In the genomic region with DNA sequence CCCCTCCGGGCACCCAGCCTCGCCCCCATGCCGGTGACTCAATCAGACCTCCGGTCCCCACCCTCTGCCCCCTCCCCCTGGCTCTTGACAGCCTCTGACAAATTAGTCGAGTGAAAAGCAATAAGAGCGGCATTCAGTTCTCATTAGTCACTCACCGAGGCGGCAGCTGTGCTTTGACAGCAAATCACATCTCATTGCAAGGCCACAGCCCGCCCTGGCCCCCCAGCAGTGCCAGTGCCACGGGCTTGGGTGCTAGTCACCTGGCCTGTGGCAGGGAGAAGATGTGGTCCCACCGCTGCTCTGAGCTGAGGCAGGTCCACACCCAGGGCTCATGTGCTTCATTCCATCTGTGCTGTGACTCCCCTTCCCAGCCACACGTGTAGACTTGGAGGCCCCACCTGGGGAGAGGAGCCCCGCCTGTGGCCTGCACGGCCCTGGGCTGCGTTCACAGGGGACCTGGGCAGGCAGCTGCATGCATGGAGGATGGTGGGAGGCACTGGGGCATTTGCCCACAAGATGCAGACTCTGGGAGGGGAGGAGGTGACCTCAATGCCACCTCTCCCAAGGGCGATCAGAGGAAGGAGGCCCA, we compare ENCODE assay signal across 16 cellular contexts. TPM values are rescaled to one million over a fixed set of nuclear protein-coding genes. Genes with fewer than 3 reads are reported as not detected.
A peak's percentile ranks its signal among the peaks of the same experiment; 100 is the strongest.
DNase-seq lines count a peak whose midpoint lies in the region; ATAC-seq and TF ChIP-seq lines count a peak whose summit lies in the region.
"Had no signal": no experiment of that assay in that cellular context is flagged by ENCODE, and none has a peak within 500 bp of the region (broad histone marks: within the 10 kb centered on the region; RNA-seq: fewer than 3 reads in every experiment).

No MANE protein-coding gene starts in this region.

- no peak overlapping the region for H2BK12ac ChIP-seq in mesenchymal stem cell (ENCODE audit: low read length in 2 of 2)

- no peak overlapping the region for H2BK5ac ChIP-seq in mesenchymal stem cell (ENCODE audit: low read depth, low read length, poor library complexity, severe bottlenecking)

- no peak overlapping the region for H2BK15ac ChIP-seq in mesenchymal stem cell (ENCODE audit: low read depth, poor library complexity, severe bottlenecking)

- 26 to 27% methylated on average over 11 to 16 of the region's 16 CpGs for WGBS in body of pancreas, 2 donors
- 29% methylated on average over 15 of the region's 16 CpGs for WGBS in mesenchymal stem cell

- peaks cover 3% of the 10 kb centered on the region for H3K9me3 Mint-ChIP-seq in activated naive CD4-positive, alpha-beta T cell treated with anti-CD3 and anti-CD28 coated beads, Interleukin-2, amount 10 ng/mL, durations not matched to agents 7 days and 5 days
- no peaks in the 10 kb centered on the region for H3K9me3 Mint-ChIP-seq in CD8-positive, alpha-beta T cell
- H3K9me3 Mint-ChIP-seq: stimulated activated naive CD8-positive, alpha-beta T cell treated with anti-CD3 and anti-CD28 coated beads, Interleukin-15, amount 100 ng/mL, for 72 hours had no signal

- DNase-seq in AG20443 (ENCODE audit: low spot score) = peak; percentile 59
- DNase-seq in HT1080 (ENCODE audit: low read depth) = peak; percentile 82
- DNase-seq in body of pancreas = peak in 3 of 4 donors; percentile 49 to 55 (median 50)
- DNase-seq in mesenchymal stem cell = peak; percentile 41
- no peak for DNase-seq in central memory CD4-positive, alpha-beta T cell
- no peak for DNase-seq in SK-N-DZ (ENCODE audit: low spot score)
- DNase-seq in activated naive CD4-positive, alpha-beta T cell treated with anti-CD3 and anti-CD28 coated beads, Interleukin-2, amount 10 ng/mL, durations not matched to agents 7 days and 5 days = no peak
- no peak for DNase-seq in CD8-positive, alpha-beta T cell
- DNase-seq: aorta; NCI-H1694; stimulated activated naive CD8-positive, alpha-beta T cell treated with anti-CD3 and anti-CD28 coated beads, Interleukin-15, amount 100 ng/mL, for 72 hours; T-helper 9 cell had no signal

- POLR2A ChIA-PET in CD8-positive, alpha-beta T cell (lab: Charles Lee) = no interaction called here

- H3K27ac ChIP-seq in body of pancreas (no peak overlapping the region), mesenchymal stem cell (ENCODE audit: low read length, poor library complexity, severe bottlenecking) (no peak overlapping the region)
- no peak overlapping the region for H3K27ac ChIP-seq in CD8-positive, alpha-beta T cell (ENCODE audit: low read depth, low read length)
- H3K27ac ChIP-seq: neutrophil had no signal

- peak; percentile 26 for ATAC-seq in body of pancreas
- no peak for ATAC-seq in CD8-positive, alpha-beta T cell
- ATAC-seq: stimulated activated naive CD8-positive, alpha-beta T cell treated with anti-CD3 and anti-CD28 coated beads, Interleukin-15, amount 100 ng/mL, for 72 hours had no signal

- no peak overlapping the region for H3K14ac ChIP-seq in mesenchymal stem cell (ENCODE audit: low read length in 2 of 2)

- H2BK120ac ChIP-seq in mesenchymal stem cell (ENCODE audit: low read depth, low read length) = no peak overlapping the region

- no peak overlapping the region for H3K4ac ChIP-seq in mesenchymal stem cell (ENCODE audit: low read depth in 1 of 2, low read length in 2 of 2)

- H3K23ac ChIP-seq in mesenchymal stem cell (ENCODE audit: low read length in 2 of 2) = no peak overlapping the region

- no peaks in the 10 kb centered on the region for H3K9me3 ChIP-seq in body of pancreas
- no peaks in the 10 kb centered on the region for H3K9me3 ChIP-seq in mesenchymal stem cell (ENCODE audit: control insufficient read depth, low read length)
- no peaks in the 10 kb centered on the region for H3K9me3 ChIP-seq in CD8-positive, alpha-beta T cell (ENCODE audit: low read length)
- H3K9me3 ChIP-seq: HAP-1, neutrophil had no signal

- H3K18ac ChIP-seq in mesenchymal stem cell (ENCODE audit: low read depth in 1 of 2, low read length in 2 of 2) = no peak overlapping the region

- no peak overlapping the region for H3K9ac ChIP-seq in mesenchymal stem cell (ENCODE audit: low read length)

- TF ChIP-seq POLR2A in body of pancreas (IDR thresholded peaks at IDR 0.05) = no peak

- peaks cover 16% of the 10 kb centered on the region for H3K4me1 ChIP-seq in body of pancreas
- peaks cover 46% of the 10 kb centered on the region for H3K4me1 ChIP-seq in mesenchymal stem cell (ENCODE audit: control insufficient read depth, insufficient read depth, low read depth, low read length)
- no peaks in the 10 kb centered on the region for H3K4me1 ChIP-seq in CD8-positive, alpha-beta T cell (ENCODE audit: insufficient read depth, low read length)
- H3K4me1 ChIP-seq: HAP-1 had no signal

- CTCF ChIA-PET in activated naive CD4-positive, alpha-beta T cell treated with anti-CD3 and anti-CD28 coated beads, Interleukin-2, amount 10 ng/mL, durations not matched to agents 7 days and 5 days (lab: Charles Lee) = no interaction called here
- CTCF ChIA-PET in CD8-positive, alpha-beta T cell (lab: Charles Lee) = no interaction called here

- H3K79me1 ChIP-seq in mesenchymal stem cell (replicated peaks; ENCODE audit: low read length, poor library complexity, severe bottlenecking) = no peaks in the 10 kb centered on the region

- no peaks in the 10 kb centered on the region for H3K36me3 ChIP-seq in body of pancreas (replicated peaks in 1 of 2; ENCODE audit: insufficient read depth in 1 of 2, low read depth in 2 of 2)
- no peaks in the 10 kb centered on the region for H3K36me3 ChIP-seq in mesenchymal stem cell (ENCODE audit: control insufficient read depth in 1 of 2, insufficient read depth in 2 of 2, low read depth in 1 of 2, low read length in 2 of 2)
- no peaks in the 10 kb centered on the region for H3K36me3 ChIP-seq in CD8-positive, alpha-beta T cell (ENCODE audit: insufficient read depth, low read length)
- H3K36me3 ChIP-seq: HAP-1, neutrophil had no signal

- H3K4me3 Mint-ChIP-seq in activated naive CD4-positive, alpha-beta T cell treated with anti-CD3 and anti-CD28 coated beads, Interleukin-2, amount 10 ng/mL, durations not matched to agents 7 days and 5 days = no peak overlapping the region
- H3K4me3 Mint-ChIP-seq in CD8-positive, alpha-beta T cell = no peak overlapping the region
- H3K4me3 Mint-ChIP-seq: CD14-positive monocyte; stimulated activated naive CD8-positive, alpha-beta T cell treated with anti-CD3 and anti-CD28 coated beads, Interleukin-15, amount 100 ng/mL, for 72 hours had no signal

- no peaks in the 10 kb centered on the region for H3K27me3 Mint-ChIP-seq in activated naive CD4-positive, alpha-beta T cell treated with anti-CD3 and anti-CD28 coated beads, Interleukin-2, amount 10 ng/mL, durations not matched to agents 7 days and 5 days
- H3K27me3 Mint-ChIP-seq in CD8-positive, alpha-beta T cell (ENCODE audit: low read depth) = no peaks in the 10 kb centered on the region
- H3K27me3 Mint-ChIP-seq: stimulated activated naive CD8-positive, alpha-beta T cell treated with anti-CD3 and anti-CD28 coated beads, Interleukin-15, amount 100 ng/mL, for 72 hours had no signal

- intact Hi-C loops in body of pancreas (cut with DNase I) = no loop called here
- intact Hi-C loops in CD8-positive, alpha-beta T cell (cut with DNase I, micrococcal nuclease) = no loop called here

- H3K4me1 Mint-ChIP-seq in activated naive CD4-positive, alpha-beta T cell treated with anti-CD3 and anti-CD28 coated beads, Interleukin-2, amount 10 ng/mL, durations not matched to agents 7 days and 5 days = no peaks in the 10 kb centered on the region
- no peaks in the 10 kb centered on the region for H3K4me1 Mint-ChIP-seq in CD8-positive, alpha-beta T cell (ENCODE audit: low read depth)
- H3K4me1 Mint-ChIP-seq: CD14-positive monocyte; stimulated activated naive CD8-positive, alpha-beta T cell treated with anti-CD3 and anti-CD28 coated beads, Interleukin-15, amount 100 ng/mL, for 72 hours had no signal

- no peak overlapping the region for H2AK5ac ChIP-seq in mesenchymal stem cell (ENCODE audit: low read length, severe bottlenecking)

- H3K27ac Mint-ChIP-seq in activated naive CD4-positive, alpha-beta T cell treated with anti-CD3 and anti-CD28 coated beads, Interleukin-2, amount 10 ng/mL, durations not matched to agents 7 days and 5 days = no peak overlapping the region
- H3K27ac Mint-ChIP-seq in CD8-positive, alpha-beta T cell = no peak overlapping the region
- H3K27ac Mint-ChIP-seq: stimulated activated naive CD8-positive, alpha-beta T cell treated with anti-CD3 and anti-CD28 coated beads, Interleukin-15, amount 100 ng/mL, for 72 hours had no signal

- peak overlapping the region; percentile 38 for H3K4me2 ChIP-seq in mesenchymal stem cell (ENCODE audit: low read length, poor library complexity, severe bottlenecking)

- H3K27me3 ChIP-seq in body of pancreas = no peaks in the 10 kb centered on the region
- H3K27me3 ChIP-seq in mesenchymal stem cell (ENCODE audit: control insufficient read depth in 1 of 2, insufficient read depth in 1 of 2, low read length in 2 of 2) = peaks cover 0 to 62% of the 10 kb centered on the region in 2 experiments
- H3K27me3 ChIP-seq in CD8-positive, alpha-beta T cell (ENCODE audit: insufficient read depth, low read length) = no peaks in the 10 kb centered on the region

- H3K4me3 ChIP-seq in body of pancreas (no peak overlapping the region), mesenchymal stem cell (ENCODE audit: insufficient read depth in 1 of 2, low read depth in 1 of 2, low read length in 2 of 2) (no peak overlapping the region)
- H3K4me3 ChIP-seq in CD8-positive, alpha-beta T cell (ENCODE audit: low read depth, low read length) = no peak overlapping the region
- H3K4me3 ChIP-seq: HAP-1 had no signal

- H2AFZ ChIP-seq in mesenchymal stem cell (ENCODE audit: low read depth, low read length) = no peak overlapping the region

- H4K91ac ChIP-seq in mesenchymal stem cell (ENCODE audit: low read length) = no peak overlapping the region

- no peak for TF ChIP-seq CTCF in body of pancreas (IDR thresholded peaks at IDR 0.05)
- no peak for TF ChIP-seq CTCF in CD8-positive, alpha-beta T cell (IDR thresholded peaks at IDR 0.05)

- no peak overlapping the region for H4K8ac ChIP-seq in mesenchymal stem cell (ENCODE audit: low read length)

- H3K36me3 Mint-ChIP-seq in activated naive CD4-positive, alpha-beta T cell treated with anti-CD3 and anti-CD28 coated beads, Interleukin-2, amount 10 ng/mL, durations not matched to agents 7 days and 5 days = no peaks in the 10 kb centered on the region
- no peaks in the 10 kb centered on the region for H3K36me3 Mint-ChIP-seq in CD8-positive, alpha-beta T cell
- H3K36me3 Mint-ChIP-seq: CD14-positive monocyte had no signal

RNA-seq across cellular contexts. Expression of a gene that starts 7.4 kb away (rescaled TPM):
- not detected in 2 replicates for total RNA-seq in HT1080 (2014; rRNA removed; shearing (Covaris generic))
- polyA plus RNA-seq in HT1080 (2015; cell fraction: cytosol; rRNA removed) = 0.19 TPM in 1 of 2 replicates, not detected in the other
- not detected in 2 replicates for polyA plus RNA-seq in HT1080 (2015; cell fraction: nucleus; rRNA removed)
- total RNA-seq in body of pancreas = under 1 TPM in 1 of 2 donors, not detected in 1; 0.66 TPM
- polyA plus RNA-seq in mesenchymal stem cell (2013, experiment 1 of 2) = not detected
- polyA plus RNA-seq in mesenchymal stem cell (2013, experiment 2 of 2) = not detected
- 21.2 and 31.3 TPM in 2 replicates for polyA plus RNA-seq in SK-N-DZ (2014; cell fraction: cytosol; rRNA removed)
- polyA plus RNA-seq in SK-N-DZ (2014; cell fraction: nucleus; rRNA removed) = 164 and 174 TPM in 2 replicates
- total RNA-seq in CD8-positive, alpha-beta T cell = not detected
- total RNA-seq: endothelial cell of umbilical vein had no signal
- polyA plus RNA-seq: aorta, CD14-positive monocyte, endothelial cell of umbilical vein had no signal

RNA-seq across cellular contexts. Expression of a gene that starts 18.0 kb away (rescaled TPM):
- not detected in 2 replicates for total RNA-seq in HT1080 (2014; rRNA removed; shearing (Covaris generic))
- polyA plus RNA-seq in HT1080 (2015; cell fraction: cytosol; rRNA removed) = not detected in 2 replicates
- not detected in 2 replicates for polyA plus RNA-seq in HT1080 (2015; cell fraction: nucleus; rRNA removed)
- over 10,000 TPM in 1 of 2 donors, 1,000 to 10,000 TPM in 1; 1,947 to 16,276 TPM for total RNA-seq in body of pancreas
- not detected for polyA plus RNA-seq in mesenchymal stem cell (2013, experiment 1 of 2)
- not detected for polyA plus RNA-seq in mesenchymal stem cell (2013, experiment 2 of 2)
- polyA plus RNA-seq in SK-N-DZ (2014; cell fraction: cytosol; rRNA removed) = not detected in 2 replicates
- 4.0 TPM in 1 of 2 replicates, not detected in the other for polyA plus RNA-seq in SK-N-DZ (2014; cell fraction: nucleus; rRNA removed)
- not detected for total RNA-seq in CD8-positive, alpha-beta T cell
- total RNA-seq: endothelial cell of umbilical vein had no signal
- polyA plus RNA-seq: CD14-positive monocyte, endothelial cell of umbilical vein had no signal

RNA-seq across cellular contexts. Expression of a gene that starts 39.8 kb away (rescaled TPM):
- total RNA-seq in HT1080 (2014; rRNA removed; shearing (Covaris generic)) = 0.24 TPM in 1 of 2 replicates, not detected in the other
- 0.03 and 0.05 TPM in 2 replicates for polyA plus RNA-seq in HT1080 (2015; cell fraction: cytosol; rRNA removed)
- polyA plus RNA-seq in HT1080 (2015; cell fraction: nucleus; rRNA removed) = 0.05 TPM in 1 of 2 replicates, not detected in the other
- 10 to 100 TPM; 10.6 to 84.0 TPM for total RNA-seq in body of pancreas
- polyA plus RNA-seq in mesenchymal stem cell (2013, experiment 1 of 2) = 374 TPM
- 355 TPM for polyA plus RNA-seq in mesenchymal stem cell (2013, experiment 2 of 2)
- polyA plus RNA-seq in SK-N-DZ (2014; cell fraction: cytosol; rRNA removed) = 0.29 and 0.32 TPM in 2 replicates
- polyA plus RNA-seq in SK-N-DZ (2014; cell fraction: nucleus; rRNA removed) = 0.14 TPM in 1 of 2 replicates, not detected in the other
- not detected for total RNA-seq in CD8-positive, alpha-beta T cell
- polyA plus RNA-seq: CD14-positive monocyte had no signal

Comparison
In these comparisons a context has a peak if more than half of its experiments do, and no peak if none do; other contexts are left out.
1. DNase-seq: peak in AG20443 (single experiment), HT1080 (single experiment), body of pancreas (3 of 4) and mesenchymal stem cell (single experiment); none in central memory CD4-positive, alpha-beta T cell (single experiment), SK-N-DZ (single experiment), activated naive CD4-positive, alpha-beta T cell treated with anti-CD3 and anti-CD28 coated beads, Interleukin-2, amount 10 ng/mL, durations not matched to agents 7 days and 5 days (single experiment) and CD8-positive, alpha-beta T cell (0 of 7).
2. RNA of a gene that starts 18.0 kb away (total RNA-seq): 1,947 to 16,276 TPM in body of pancreas; not detected in HT1080 and not detected in CD8-positive, alpha-beta T cell; every median in the first group is over 1,000 times any median in the second.